15 cellular contexts compared by ENCODE assay signal in genomic region chr20:33466303-33466646, GRCh38. TPM values are rescaled to one million over a fixed set of nuclear protein-coding genes. Genes with fewer than 3 reads are reported as not detected.
DNase-seq lines count a peak whose midpoint lies in the region; ATAC-seq and TF ChIP-seq lines count a peak whose summit lies in the region.
"Had no signal": no experiment of that assay in that cellular context is flagged by ENCODE, and none has a peak within 500 bp of the region (broad histone marks: within the 10 kb centered on the region; RNA-seq: fewer than 3 reads in every experiment).

No MANE protein-coding gene starts in this region.

- H4K20me1 ChIP-seq in Karpas-422 (ENCODE audit: insufficient read depth, low read depth, low read length), result no peaks in the 10 kb centered on the region

- H3K27me3 ChIP-seq in Karpas-422 (ENCODE audit: low read length), result no peaks in the 10 kb centered on the region
- H3K27me3 ChIP-seq in colonic mucosa, result no peaks in the 10 kb centered on the region

- peak; percentile 74 to 78 for ATAC-seq in naive B cell (ENCODE audit: low read depth in 2 of 2)
- ATAC-seq: Right ventricle myocardium inferior had no signal

- DNase-seq in Karpas-422 (peak; percentile 69), naive B cell (peak; percentile 31), type B pancreatic cell (ENCODE audit: extremely low spot score, unreplicated experiment) (no peak), occipital lobe (lab: John Stamatoyannopoulos, UW) (no peak), colonic mucosa (no peak), LoVo (ENCODE audit: low spot score) (no peak)
- DNase-seq: ACHN, DMS79, KG1, NCI-H1436, NCI-H1930, NCI-H526 had no signal

- H3K4me1 Mint-ChIP-seq in naive B cell (peaks cover 17 to 30% (median 26%) of the 10 kb centered on the region in 3 donors), type B pancreatic cell (ENCODE audit: unreplicated experiment) (peaks cover 21% of the 10 kb centered on the region)

- H3K9ac ChIP-seq in Karpas-422 (ENCODE audit: low read length), result peak overlapping the region; percentile 54
- no peak overlapping the region for H3K9ac ChIP-seq in colonic mucosa (ENCODE audit: low read depth in 2 of 2, low read length in 2 of 2)

- H3K27ac Mint-ChIP-seq in naive B cell (peak overlapping the region in 5 of 6 donors; percentile 4 to 92 (median 80)), type B pancreatic cell (peak overlapping the region; percentile 39)
- H3K27ac Mint-ChIP-seq: CD14-positive monocyte had no signal

- H2AFZ ChIP-seq in Karpas-422 (ENCODE audit: low read length), result peak overlapping the region; percentile 44

- H3K79me2 ChIP-seq in Karpas-422 (ENCODE audit: low read length), result no peaks in the 10 kb centered on the region

- H3K4me3 Mint-ChIP-seq in naive B cell, result peak overlapping the region in 5 of 8 donors; percentile 19 to 84 (median 53)
- H3K4me3 Mint-ChIP-seq in type B pancreatic cell, result no peak overlapping the region
- H3K4me3 Mint-ChIP-seq: CD14-positive monocyte had no signal

- H3K9me2 ChIP-seq in Karpas-422 (replicated peaks; ENCODE audit: insufficient read depth, low read length), result no peaks in the 10 kb centered on the region

- TF ChIP-seq CTCF in type B pancreatic cell (conservative IDR thresholded peaks at IDR 0.05), result no peak
- no peak for TF ChIP-seq CTCF in colonic mucosa (IDR thresholded peaks at IDR 0.05)

- H3K4me3 ChIP-seq in Karpas-422 (ENCODE audit: low read length), result no peak overlapping the region
- H3K4me3 ChIP-seq in colonic mucosa, result no peak overlapping the region

- intact Hi-C loops in colonic mucosa (cut with DNase I), result no loop called here

- no peaks in the 10 kb centered on the region for H3K36me3 ChIP-seq in Karpas-422 (ENCODE audit: insufficient read depth, low read length)
- no peaks in the 10 kb centered on the region for H3K36me3 ChIP-seq in colonic mucosa

- H3K27ac ChIP-seq in Karpas-422 (ENCODE audit: low read length), result peak overlapping the region; percentile 88
- H3K27ac ChIP-seq in angular gyrus (ENCODE audit: low read depth, low read length), result peak overlapping the region; percentile 85
- no peak overlapping the region for H3K27ac ChIP-seq in colonic mucosa

- H3K4me2 ChIP-seq in Karpas-422 (ENCODE audit: low read depth, low read length, poor library complexity, severe bottlenecking), result peak overlapping the region; percentile 49

- H3K4me1 ChIP-seq in Karpas-422 (ENCODE audit: low read length) (peaks cover 55% of the 10 kb centered on the region), colonic mucosa (no peaks in the 10 kb centered on the region)

- H3K9me3 Mint-ChIP-seq in naive B cell (no peaks in the 10 kb centered on the region), type B pancreatic cell (no peaks in the 10 kb centered on the region)
- H3K9me3 Mint-ChIP-seq: CD14-positive monocyte had no signal

- H3K9me3 ChIP-seq in Karpas-422 (ENCODE audit: low read length) (no peaks in the 10 kb centered on the region), colonic mucosa (no peaks in the 10 kb centered on the region)

- H3K36me3 Mint-ChIP-seq in naive B cell (no peaks in the 10 kb centered on the region), type B pancreatic cell (no peaks in the 10 kb centered on the region)
- H3K36me3 Mint-ChIP-seq: CD14-positive monocyte had no signal

- H3K27me3 Mint-ChIP-seq in naive B cell (no peaks in the 10 kb centered on the region), type B pancreatic cell (no peaks in the 10 kb centered on the region)

RNA-seq across cellular contexts. Expression of gene SNTA1, which starts 22.7 kb away (rescaled TPM):
- 51.4 and 85.6 TPM in 2 replicates for total RNA-seq in Karpas-422 (2014; rRNA removed; shearing (Covaris generic); ENCODE audit: low replicate concordance)
- 1 to 10 TPM; 3.1 to 6.0 (median 3.9) TPM for polyA plus RNA-seq in naive B cell (ENCODE audit: low read depth in 6 of 6)
- total RNA-seq in type B pancreatic cell (ENCODE audit: low replicate concordance) (7.6 and 19.5 TPM in 2 replicates), occipital lobe (15.6 TPM), colonic mucosa (1 to 10 TPM; 4.5 to 5.7 TPM)

RNA-seq across cellular contexts. Expression of gene CBFA2T2, which starts 23.6 kb away (rescaled TPM):
- 47.6 and 54.8 TPM in 2 replicates for total RNA-seq in Karpas-422 (2014; rRNA removed; shearing (Covaris generic); ENCODE audit: low replicate concordance)
- polyA plus RNA-seq in naive B cell (ENCODE audit: low read depth in 6 of 6), result 10 to 100 TPM in 5 of 6 donors, 1 to 10 TPM in 1; 6.1 to 25.9 (median 15.4) TPM
- total RNA-seq in type B pancreatic cell (ENCODE audit: low replicate concordance) (39.8 and 52.3 TPM in 2 replicates), occipital lobe (24.3 TPM), colonic mucosa (10 to 100 TPM; 20.9 to 23.8 TPM)

Comparison
In these comparisons a context has a peak if more than half of its experiments do, and no peak if none do; other contexts are left out.
1. DNase-seq: peak in Karpas-422 (single experiment) and naive B cell (single experiment); none in type B pancreatic cell (single experiment), occipital lobe (single experiment), colonic mucosa (single experiment) and LoVo (single experiment).